Comparison of ENCODE assay signal across 33 cellular contexts in genomic region chr12:43662736-43663135, GRCh38.
"Had no signal": no experiment of that assay in that cellular context is flagged by ENCODE, and none has a peak within 500 bp of the region (broad histone marks: within the 10 kb centered on the region; RNA-seq: fewer than 3 reads in every experiment).

No MANE protein-coding gene starts in this region.

- H3K4me3 Mint-ChIP-seq: activated B cell treated with CpG ODN at 0.5 μM for 24 hours; activated CD4-positive, alpha-beta memory T cell treated with anti-CD3 and anti-CD28 coated beads, Interleukin-2, amount 10 ng/mL, durations not matched to agents 7 days and 5 days; activated CD4-positive, alpha-beta T cell treated with anti-CD3 and anti-CD28 coated beads for 36 hours; activated CD4-positive, alpha-beta T cell treated with anti-CD3 and anti-CD28 coated beads, Interleukin-2, amount 10 ng/mL, durations not matched to agents 7 days and 5 days; activated CD8-positive, alpha-beta memory T cell treated with anti-CD3 and anti-CD28 coated beads, Interleukin-2, amount 10 ng/mL, durations not matched to agents 7 days and 5 days; activated CD8-positive, alpha-beta T cell treated with anti-CD3 and anti-CD28 coated beads, Interleukin-2, amount 10 ng/mL, durations not matched to agents 7 days and 5 days; activated naive CD4-positive, alpha-beta T cell treated with anti-CD3 and anti-CD28 coated beads, Interleukin-2, amount 10 ng/mL, durations not matched to agents 7 days and 5 days; activated naive CD4-positive, alpha-beta T cell treated with anti-CD3 and anti-CD28 coated beads, Interleukin-2, amount 50 U/mL, for 24 hours; activated naive CD8-positive, alpha-beta T cell; activated naive CD8-positive, alpha-beta T cell treated with anti-CD3 and anti-CD28 coated beads, Interleukin-2, amount 10 ng/mL, durations not matched to agents 7 days and 5 days; activated naive CD8-positive, alpha-beta T cell treated with anti-CD3 and anti-CD28 coated beads, Interleukin-2, amount 50 U/mL, for 24 hours; activated T-cell treated with anti-CD3 and anti-CD28 coated beads, Interleukin-2, amount 50 U/mL, for 24 hours; brain; central memory CD8-positive, alpha-beta T cell; T-helper 1 cell treated with Interleukin-12 subunit alpha and Interleukin-12 subunit beta and Interleukin-4 antibody, amounts not matched to agents 30 μg/mL and 1 μg/mL, for 36 hours; T-helper 2 cell treated with Interferon-gamma antibody and Interleukin-4, amounts not matched to agents 5 μg/mL and 100 μg/mL, for 36 hours had no signal

- H3K27ac Mint-ChIP-seq: activated B cell treated with CpG ODN at 0.5 μM for 24 hours; activated CD4-positive, alpha-beta memory T cell treated with anti-CD3 and anti-CD28 coated beads, Interleukin-2, amount 10 ng/mL, durations not matched to agents 7 days and 5 days; activated CD4-positive, alpha-beta T cell treated with anti-CD3 and anti-CD28 coated beads for 36 hours; activated CD4-positive, alpha-beta T cell treated with anti-CD3 and anti-CD28 coated beads, Interleukin-2, amount 10 ng/mL, durations not matched to agents 7 days and 5 days; activated CD8-positive, alpha-beta memory T cell treated with anti-CD3 and anti-CD28 coated beads, Interleukin-2, amount 10 ng/mL, durations not matched to agents 7 days and 5 days; activated CD8-positive, alpha-beta T cell treated with anti-CD3 and anti-CD28 coated beads, Interleukin-2, amount 10 ng/mL, durations not matched to agents 7 days and 5 days; activated naive CD4-positive, alpha-beta T cell treated with anti-CD3 and anti-CD28 coated beads, Interleukin-2, amount 10 ng/mL, durations not matched to agents 7 days and 5 days; activated naive CD4-positive, alpha-beta T cell treated with anti-CD3 and anti-CD28 coated beads, Interleukin-2, amount 50 U/mL, for 24 hours; activated naive CD8-positive, alpha-beta T cell; activated naive CD8-positive, alpha-beta T cell treated with anti-CD3 and anti-CD28 coated beads, Interleukin-2, amount 10 ng/mL, durations not matched to agents 7 days and 5 days; activated naive CD8-positive, alpha-beta T cell treated with anti-CD3 and anti-CD28 coated beads, Interleukin-2, amount 50 U/mL, for 24 hours; activated T-cell treated with anti-CD3 and anti-CD28 coated beads, Interleukin-2, amount 50 U/mL, for 24 hours; activated T-helper 2 cell treated with anti-CD3 and anti-CD28 coated beads, Interferon-gamma antibody, Interleukin-2, Interleukin-4, amounts not matched to agents 10 μg/mL and 5 μg/mL and 100 μg/mL, durations not matched to agents 14 hours and 24 hours and 36 hours; brain; T-helper 1 cell treated with Interleukin-12 subunit alpha and Interleukin-12 subunit beta and Interleukin-4 antibody, amounts not matched to agents 30 μg/mL and 1 μg/mL, for 36 hours; T-helper 2 cell treated with Interferon-gamma antibody and Interleukin-4, amounts not matched to agents 5 μg/mL and 100 μg/mL, for 36 hours had no signal

- H3K4me1 Mint-ChIP-seq: activated B cell treated with CpG ODN at 0.5 μM for 24 hours; activated CD4-positive, alpha-beta memory T cell treated with anti-CD3 and anti-CD28 coated beads, Interleukin-2, amount 10 ng/mL, durations not matched to agents 7 days and 5 days; activated CD4-positive, alpha-beta T cell treated with anti-CD3 and anti-CD28 coated beads for 36 hours; activated CD4-positive, alpha-beta T cell treated with anti-CD3 and anti-CD28 coated beads, Interleukin-2, amount 10 ng/mL, durations not matched to agents 7 days and 5 days; activated CD8-positive, alpha-beta memory T cell treated with anti-CD3 and anti-CD28 coated beads, Interleukin-2, amount 10 ng/mL, durations not matched to agents 7 days and 5 days; activated naive CD4-positive, alpha-beta T cell treated with anti-CD3 and anti-CD28 coated beads, Interleukin-2, amount 10 ng/mL, durations not matched to agents 7 days and 5 days; activated naive CD4-positive, alpha-beta T cell treated with anti-CD3 and anti-CD28 coated beads, Interleukin-2, amount 50 U/mL, for 24 hours; activated naive CD8-positive, alpha-beta T cell treated with anti-CD3 and anti-CD28 coated beads, Interleukin-2, amount 10 ng/mL, durations not matched to agents 7 days and 5 days; activated naive CD8-positive, alpha-beta T cell treated with anti-CD3 and anti-CD28 coated beads, Interleukin-2, amount 50 U/mL, for 24 hours; brain; central memory CD8-positive, alpha-beta T cell had no signal

- DNase-seq: activated B cell treated with CpG ODN at 0.5 μM for 24 hours; activated CD4-positive, alpha-beta memory T cell treated with anti-CD3 and anti-CD28 coated beads, Interleukin-2, amount 10 ng/mL, durations not matched to agents 7 days and 5 days; activated CD4-positive, alpha-beta T cell treated with anti-CD3 and anti-CD28 coated beads for 1 hour; activated CD4-positive, alpha-beta T cell treated with anti-CD3 and anti-CD28 coated beads for 36 hours; activated CD4-positive, alpha-beta T cell treated with anti-CD3 and anti-CD28 coated beads for 48 hours; activated CD4-positive, alpha-beta T cell treated with anti-CD3 and anti-CD28 coated beads, Interleukin-2, amount 10 ng/mL, durations not matched to agents 7 days and 5 days; activated CD4-positive, alpha-beta T cell treated with anti-CD3 and anti-CD28 coated beads, Interleukin-2, amount 50 U/mL, for 48 hours; activated CD8-positive, alpha-beta memory T cell treated with anti-CD3 and anti-CD28 coated beads for 24 hours; activated CD8-positive, alpha-beta memory T cell treated with anti-CD3 and anti-CD28 coated beads, Interleukin-2, amount 10 ng/mL, durations not matched to agents 7 days and 5 days; activated CD8-positive, alpha-beta memory T cell treated with anti-CD3 and anti-CD28 coated beads, Interleukin-2, amount 50 U/mL, for 48 hours; activated CD8-positive, alpha-beta T cell treated with anti-CD3 and anti-CD28 coated beads, Interleukin-2, amount 10 ng/mL, durations not matched to agents 7 days and 5 days; activated effector memory CD4-positive, alpha-beta T cell treated with Interleukin-2 at 50 U/mL for 16 hours; activated gamma-delta T cell; activated naive CD4-positive, alpha-beta T cell treated with anti-CD3 and anti-CD28 coated beads, Interleukin-2, amount 10 ng/mL, durations not matched to agents 7 days and 5 days; activated naive CD4-positive, alpha-beta T cell treated with Interleukin-2 at 50 U/mL for 16 hours; activated naive CD8-positive, alpha-beta T cell treated with anti-CD3 and anti-CD28 coated beads, Interleukin-2, amount 10 ng/mL, durations not matched to agents 7 days and 5 days; activated naive CD8-positive, alpha-beta T cell treated with anti-CD3 and anti-CD28 coated beads, Interleukin-2, amount 50 U/mL, for 24 hours; activated T-cell treated with anti-CD3 and anti-CD28 coated beads, Interleukin-2, amount 50 U/mL, for 24 hours; activated T-cell treated with anti-CD3 and anti-CD28 coated beads, Interleukin-2, amount 50 U/mL, for 48 hours; amygdala; anterior cingulate cortex; caudate nucleus; cerebellar nuclear complex; T-helper 1 cell; T-helper 2 cell; T-helper 9 cell had no signal

- H3K36me3 Mint-ChIP-seq: activated CD8-positive, alpha-beta memory T cell treated with anti-CD3 and anti-CD28 coated beads, Interleukin-2, amount 10 ng/mL, durations not matched to agents 7 days and 5 days; activated naive CD4-positive, alpha-beta T cell treated with anti-CD3 and anti-CD28 coated beads, Interleukin-2, amount 10 ng/mL, durations not matched to agents 7 days and 5 days; activated naive CD4-positive, alpha-beta T cell treated with anti-CD3 and anti-CD28 coated beads, Interleukin-2, amount 50 U/mL, for 24 hours; activated naive CD8-positive, alpha-beta T cell; activated naive CD8-positive, alpha-beta T cell treated with anti-CD3 and anti-CD28 coated beads, Interleukin-2, amount 10 ng/mL, durations not matched to agents 7 days and 5 days; brain had no signal

- H3K9me3 Mint-ChIP-seq: activated B cell treated with CpG ODN at 0.5 μM for 24 hours; activated CD4-positive, alpha-beta memory T cell treated with anti-CD3 and anti-CD28 coated beads, Interleukin-2, amount 10 ng/mL, durations not matched to agents 7 days and 5 days; activated CD4-positive, alpha-beta T cell treated with anti-CD3 and anti-CD28 coated beads, Interleukin-2, amount 10 ng/mL, durations not matched to agents 7 days and 5 days; activated naive CD4-positive, alpha-beta T cell treated with anti-CD3 and anti-CD28 coated beads, Interleukin-2, amount 10 ng/mL, durations not matched to agents 7 days and 5 days; activated naive CD4-positive, alpha-beta T cell treated with anti-CD3 and anti-CD28 coated beads, Interleukin-2, amount 50 U/mL, for 24 hours; activated naive CD8-positive, alpha-beta T cell treated with anti-CD3 and anti-CD28 coated beads, Interleukin-2, amount 10 ng/mL, durations not matched to agents 7 days and 5 days; activated naive CD8-positive, alpha-beta T cell treated with anti-CD3 and anti-CD28 coated beads, Interleukin-2, amount 50 U/mL, for 24 hours; activated T-cell treated with anti-CD3 and anti-CD28 coated beads, Interleukin-2, amount 50 U/mL, for 24 hours; activated T-helper 2 cell treated with anti-CD3 and anti-CD28 coated beads, Interferon-gamma antibody, Interleukin-2, Interleukin-4, amounts not matched to agents 10 μg/mL and 5 μg/mL and 100 μg/mL, durations not matched to agents 14 hours and 24 hours and 36 hours; brain; central memory CD8-positive, alpha-beta T cell; T-helper 1 cell treated with Interleukin-12 subunit alpha and Interleukin-12 subunit beta and Interleukin-4 antibody, amounts not matched to agents 30 μg/mL and 1 μg/mL, for 36 hours; T-helper 2 cell treated with Interferon-gamma antibody and Interleukin-4, amounts not matched to agents 5 μg/mL and 100 μg/mL, for 36 hours had no signal

- ATAC-seq: activated CD4-positive, alpha-beta T cell treated with anti-CD3 and anti-CD28 coated beads for 36 hours; activated CD8-positive, alpha-beta memory T cell treated with anti-CD3 and anti-CD28 coated beads, Interleukin-2, amount 10 ng/mL, durations not matched to agents 7 days and 5 days; activated CD8-positive, alpha-beta T cell treated with anti-CD3 and anti-CD28 coated beads, Interleukin-2, amount 10 ng/mL, durations not matched to agents 7 days and 5 days; activated naive CD8-positive, alpha-beta T cell treated with anti-CD3 and anti-CD28 coated beads, Interleukin-2, amount 50 U/mL, for 24 hours had no signal

- H3K27me3 Mint-ChIP-seq: activated B cell treated with CpG ODN at 0.5 μM for 24 hours; activated naive CD8-positive, alpha-beta T cell; brain; central memory CD8-positive, alpha-beta T cell had no signal
